ENCODE assay signal across 14 cellular contexts in the genomic region with DNA sequence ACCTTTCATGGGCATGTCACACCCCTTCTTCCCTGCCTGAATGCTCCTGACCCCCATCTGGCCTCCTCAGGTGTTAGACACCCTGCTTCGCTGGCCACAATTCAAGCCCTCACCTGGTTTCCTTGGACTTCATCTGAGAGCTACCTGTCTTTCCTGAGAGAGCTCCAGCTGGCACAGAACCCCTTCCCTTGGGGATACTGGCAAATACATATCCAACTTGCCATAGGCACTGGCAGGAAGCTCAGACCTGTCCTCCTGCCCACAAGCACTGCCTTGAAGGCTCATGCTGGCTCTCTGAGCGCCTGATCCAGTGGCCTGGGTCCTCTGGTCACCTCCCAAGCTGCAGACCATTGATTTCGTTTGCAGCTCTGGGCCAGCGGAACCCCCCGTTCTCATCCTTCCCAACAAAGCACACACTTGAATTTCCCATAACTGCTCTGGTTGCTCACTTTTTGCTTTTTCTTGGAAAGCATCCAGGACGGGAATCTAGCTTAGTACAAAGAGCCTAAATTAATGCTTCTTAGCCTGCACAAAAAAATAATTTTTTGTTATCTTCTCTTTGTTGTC.
DNase-seq lines count a peak whose midpoint lies in the region; ATAC-seq and TF ChIP-seq lines count a peak whose summit lies in the region.
"Had no signal": no experiment of that assay in that cellular context is flagged by ENCODE, and none has a peak within 500 bp of the region (broad histone marks: within the 10 kb centered on the region; RNA-seq: fewer than 3 reads in every experiment).

No MANE protein-coding gene starts in this region.

- H3K4me1 Mint-ChIP-seq in activated CD4-positive, alpha-beta T cell treated with anti-CD3 and anti-CD28 coated beads, Interleukin-2, amount 10 ng/mL, durations not matched to agents 24 days and 14 days: peaks cover 40% of the 10 kb centered on the region
- peaks cover 64% of the 10 kb centered on the region for H3K4me1 Mint-ChIP-seq in mesothelial cell of epicardium

- DNase-seq in activated CD4-positive, alpha-beta T cell treated with anti-CD3 and anti-CD28 coated beads, Interleukin-2, amount 10 ng/mL, durations not matched to agents 24 days and 14 days: no peak
- DNase-seq in activated CD4-positive, alpha-beta T cell treated with anti-CD3 and anti-CD28 coated beads for 48 hours: no peak
- DNase-seq in mesothelial cell of epicardium (ENCODE audit: low spot score in 2 of 2, unreplicated experiment in 2 of 2): no peak
- DNase-seq: activated CD4-positive, alpha-beta T cell treated with anti-CD3 and anti-CD28 coated beads, Interleukin-2, amount 10 ng/mL, durations not matched to agents 7 days and 5 days; activated T-cell treated with anti-CD3 and anti-CD28 coated beads, Interleukin-2, amount 50 U/mL, for 4 hours; Calu3; endodermal cell; natural killer cell; T-helper 17 cell had no signal

- H3K27me3 Mint-ChIP-seq in activated CD4-positive, alpha-beta T cell treated with anti-CD3 and anti-CD28 coated beads, Interleukin-2, amount 10 ng/mL, durations not matched to agents 24 days and 14 days: peaks cover 2% of the 10 kb centered on the region
- peaks cover 4% of the 10 kb centered on the region for H3K27me3 Mint-ChIP-seq in mesothelial cell of epicardium (ENCODE audit: low read depth)

- intact Hi-C loops in activated CD4-positive, alpha-beta T cell treated with anti-CD3 and anti-CD28 coated beads, Interleukin-2, amount 10 ng/mL, durations not matched to agents 24 days and 14 days (cut with micrococcal nuclease): loop anchor here (5.0 kb wide), 2 partner anchors 91 to 221 kb away; no protein-coding TSS in a partner anchor

- peak overlapping the region; percentile 59 for H3K27ac Mint-ChIP-seq in activated CD4-positive, alpha-beta T cell treated with anti-CD3 and anti-CD28 coated beads, Interleukin-2, amount 10 ng/mL, durations not matched to agents 24 days and 14 days
- peak overlapping the region; percentile 62 for H3K27ac Mint-ChIP-seq in mesothelial cell of epicardium
- H3K27ac Mint-ChIP-seq: activated CD4-positive, alpha-beta T cell treated with anti-CD3 and anti-CD28 coated beads, Interleukin-2, amount 10 ng/mL, durations not matched to agents 7 days and 5 days; endodermal cell; natural killer cell had no signal

- H3K27ac ChIP-seq in angular gyrus (ENCODE audit: low read depth, low read length): peak overlapping the region; percentile 26
- H3K27ac ChIP-seq in temporal lobe (ENCODE audit: low read depth, low read length): peak overlapping the region; percentile 12

- H3K9me3 Mint-ChIP-seq in activated CD4-positive, alpha-beta T cell treated with anti-CD3 and anti-CD28 coated beads, Interleukin-2, amount 10 ng/mL, durations not matched to agents 24 days and 14 days: no peaks in the 10 kb centered on the region
- H3K9me3 Mint-ChIP-seq in mesothelial cell of epicardium: no peaks in the 10 kb centered on the region
- H3K9me3 Mint-ChIP-seq: activated CD4-positive, alpha-beta T cell treated with anti-CD3 and anti-CD28 coated beads, Interleukin-2, amount 10 ng/mL, durations not matched to agents 7 days and 5 days; activated T-cell treated with anti-CD3 and anti-CD28 coated beads, Interleukin-2, amount 50 U/mL, for 4 hours; endodermal cell; natural killer cell had no signal

- no peak for TF ChIP-seq CTCF in mesothelial cell of epicardium (IDR thresholded peaks at IDR 0.05; ENCODE audit: unreplicated experiment)

- H3K4me3 Mint-ChIP-seq in activated CD4-positive, alpha-beta T cell treated with anti-CD3 and anti-CD28 coated beads, Interleukin-2, amount 10 ng/mL, durations not matched to agents 24 days and 14 days: no peak overlapping the region
- no peak overlapping the region for H3K4me3 Mint-ChIP-seq in mesothelial cell of epicardium
- H3K4me3 Mint-ChIP-seq: activated CD4-positive, alpha-beta T cell treated with anti-CD3 and anti-CD28 coated beads, Interleukin-2, amount 10 ng/mL, durations not matched to agents 7 days and 5 days; activated T-cell treated with anti-CD3 and anti-CD28 coated beads, Interleukin-2, amount 50 U/mL, for 4 hours; endodermal cell; natural killer cell; T-helper 17 cell had no signal

- ATAC-seq in HG03280 (IDR thresholded peaks at IDR 0.05; ENCODE audit: unreplicated experiment): no peak
- ATAC-seq in HG02884 (IDR thresholded peaks at IDR 0.05; ENCODE audit: unreplicated experiment): no peak
- no peak for ATAC-seq in HG03521 (IDR thresholded peaks at IDR 0.05; ENCODE audit: unreplicated experiment)
- ATAC-seq: natural killer cell, T-helper 17 cell had no signal

- H3K36me3 Mint-ChIP-seq in activated CD4-positive, alpha-beta T cell treated with anti-CD3 and anti-CD28 coated beads, Interleukin-2, amount 10 ng/mL, durations not matched to agents 24 days and 14 days (ENCODE audit: low read depth): no peaks in the 10 kb centered on the region
- no peaks in the 10 kb centered on the region for H3K36me3 Mint-ChIP-seq in mesothelial cell of epicardium
- H3K36me3 Mint-ChIP-seq: natural killer cell had no signal
